8 cellular contexts compared by ENCODE assay signal in genomic region chr9:127976943-127977871, GRCh38. TPM values are rescaled to one million over a fixed set of nuclear protein-coding genes. Genes with fewer than 3 reads are reported as not detected.
DNase-seq lines count a peak whose midpoint lies in the region; ATAC-seq and TF ChIP-seq lines count a peak whose summit lies in the region.

No MANE protein-coding gene starts in this region.

- intact Hi-C loops in Calu3 (cut with micrococcal nuclease; ENCODE audit: unreplicated experiment) (no loop called here), dorsolateral prefrontal cortex (cut with DNase I) (no loop called here), ovary (cut with DNase I) (loop anchor here in 1 of 4 donors (5.0 kb wide), 1 partner anchor 35 kb away; no protein-coding TSS in a partner anchor)

- TF ChIP-seq CTCF in Calu3 (IDR thresholded peaks at IDR 0.05; ENCODE audit: unreplicated experiment), result no peak
- peak in 1 of 56 donors; percentile 5 for TF ChIP-seq CTCF in dorsolateral prefrontal cortex (IDR thresholded peaks at IDR 0.05 in 54 of 56, conservative IDR thresholded peaks at IDR 0.05 in 2 of 56; ENCODE audit: low read depth in 1 of 56, partially characterized antibody in 56 of 56)
- TF ChIP-seq CTCF in ovary (IDR thresholded peaks at IDR 0.05), result no peak

- H3K27me3 Mint-ChIP-seq in Calu3 (ENCODE audit: unreplicated experiment), result no peaks in the 10 kb centered on the region

- BruUV-seq in Calu3 (replicated peaks; lab: Mats Ljungman, UMichigan), result no TSS peak

- DNase-seq in Calu3 (no peak), NCI-H774 (lab: John Stamatoyannopoulos, UW) (peak; percentile 26), dorsolateral prefrontal cortex (no peak), ovary (no peak), NK-92 (lab: John Stamatoyannopoulos, UW; ENCODE audit: unreplicated experiment) (no peak), NCI-H1436 (lab: John Stamatoyannopoulos, UW) (no peak)

- no peak for TF ChIP-seq POLR2A in ovary (IDR thresholded peaks at IDR 0.05)

- no peaks in the 10 kb centered on the region for H3K36me3 ChIP-seq in ovary

- no peaks in the 10 kb centered on the region for H3K9me3 Mint-ChIP-seq in Calu3 (ENCODE audit: low read depth, unreplicated experiment)

- H3K4me3 ChIP-seq in dorsolateral prefrontal cortex (peak overlapping the region; percentile 69 to 99 (median 90)), ovary (peak overlapping the region; percentile 89)

- 53 to 65% (median 60%) methylated on average over 9 of the region's 9 CpGs for WGBS in ovary, 3 donors

- peak overlapping the region; percentile 87 for H3K4me3 Mint-ChIP-seq in Calu3 (ENCODE audit: low read depth, unreplicated experiment)

- peaks cover 31% of the 10 kb centered on the region for H3K4me1 Mint-ChIP-seq in Calu3 (ENCODE audit: low read depth, unreplicated experiment)

- H3K27me3 ChIP-seq in dorsolateral prefrontal cortex, result no peaks in the 10 kb centered on the region
- H3K27me3 ChIP-seq in ovary, result no peaks in the 10 kb centered on the region

- H3K27ac ChIP-seq in dorsolateral prefrontal cortex (peak overlapping the region; percentile 85 to 100 (median 97)), ovary (peak overlapping the region; percentile 32 to 58)

- no peaks in the 10 kb centered on the region for H3K9me3 ChIP-seq in ovary

- H3K36me3 Mint-ChIP-seq in Calu3 (ENCODE audit: insufficient read depth, unreplicated experiment), result peaks cover 59% of the 10 kb centered on the region

- CTCF ChIA-PET in Calu3 (lab: Charles Lee), result interaction anchor here (1.1 to 1.3 kb wide), 2 partner anchors 10 to 57 kb away, joined by 4 to 5 read pairs; no protein-coding TSS in a partner anchor

- no peak for ATAC-seq in GM18907 (IDR thresholded peaks at IDR 0.05; ENCODE audit: unreplicated experiment)
- no peak for ATAC-seq in HG02938 (IDR thresholded peaks at IDR 0.05; ENCODE audit: unreplicated experiment)

- H3K4me1 ChIP-seq in ovary (ENCODE audit: insufficient read depth), result peaks cover 56% of the 10 kb centered on the region

- no peak overlapping the region for H3K27ac Mint-ChIP-seq in Calu3 (ENCODE audit: unreplicated experiment)

- TF ChIP-seq EP300 in ovary (IDR thresholded peaks at IDR 0.05), result no peak

RNA-seq across cellular contexts. Expression of gene EEIG1, which starts 3.6 kb away (rescaled TPM):
- total RNA-seq in Calu3 (2022), result 80.7 and 84.6 TPM in 2 replicates
- 100 to 1,000 TPM in 117 of 120 experiments, 10 to 100 TPM in 3; 73.1 to 300 (median 141) TPM for total RNA-seq in dorsolateral prefrontal cortex
- 100 to 1,000 TPM in 2 of 7 donors, 10 to 100 TPM in 4, 1 to 10 TPM in 1; 8.6 to 104 (median 76.0) TPM for total RNA-seq in ovary
- polyA plus RNA-seq in ovary, result 10 to 100 TPM; 17.9 to 20.8 TPM

RNA-seq across cellular contexts. Expression of gene DPM2, which starts 39.6 kb away (rescaled TPM):
- 31.5 and 39.9 TPM in 2 replicates for total RNA-seq in Calu3 (2022)
- total RNA-seq in dorsolateral prefrontal cortex, result 10 to 100 TPM; 23.7 to 41.9 (median 31.9) TPM
- 10 to 100 TPM; 10.6 to 37.1 (median 27.8) TPM for total RNA-seq in ovary
- polyA plus RNA-seq in ovary, result 10 to 100 TPM; 22.7 to 27.2 TPM

RNA-seq across cellular contexts. Expression of gene PIP5KL1, which starts 46.6 kb away (rescaled TPM):
- total RNA-seq in Calu3 (2022), result 0.17 and 1.1 TPM in 2 replicates
- total RNA-seq in dorsolateral prefrontal cortex, result 10 to 100 TPM in 5 of 120 experiments, 1 to 10 TPM in 115; 1.2 to 13.2 (median 5.0) TPM
- 1 to 10 TPM in 6 of 7 donors, under 1 TPM in 1; 0.48 to 4.0 (median 2.0) TPM for total RNA-seq in ovary
- under 1 TPM; 0.10 to 0.35 TPM for polyA plus RNA-seq in ovary
